Comparison of ENCODE assay signal across 1 cellular context in the genomic region with DNA sequence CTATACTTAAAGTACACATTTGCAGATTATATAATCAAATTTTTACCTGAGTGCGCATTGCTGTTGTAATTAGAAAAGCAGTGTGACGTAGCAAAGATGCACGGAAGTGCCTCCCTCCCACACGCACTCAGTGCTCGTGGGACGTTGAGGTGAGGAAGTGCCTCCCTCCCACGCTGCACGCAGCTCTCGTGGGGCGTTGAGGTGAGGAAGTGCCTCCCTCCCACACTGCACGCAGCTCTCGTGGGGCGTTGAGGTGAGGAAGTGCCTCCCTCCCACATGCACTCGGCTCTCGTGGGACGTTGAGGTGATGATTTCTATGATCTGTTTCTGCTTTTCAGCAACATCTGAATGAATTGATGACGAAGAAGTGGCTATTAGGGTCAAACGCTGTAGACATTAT.
TF ChIP-seq lines count a peak whose summit lies in the region.

No MANE protein-coding gene starts in this region.

TF ChIP-seq in WTC11, 78 proteins besides CTCF, POLR2A, EP300 and RAD21 (continued from another document):
- TF ChIP-seq, protein P1, sequence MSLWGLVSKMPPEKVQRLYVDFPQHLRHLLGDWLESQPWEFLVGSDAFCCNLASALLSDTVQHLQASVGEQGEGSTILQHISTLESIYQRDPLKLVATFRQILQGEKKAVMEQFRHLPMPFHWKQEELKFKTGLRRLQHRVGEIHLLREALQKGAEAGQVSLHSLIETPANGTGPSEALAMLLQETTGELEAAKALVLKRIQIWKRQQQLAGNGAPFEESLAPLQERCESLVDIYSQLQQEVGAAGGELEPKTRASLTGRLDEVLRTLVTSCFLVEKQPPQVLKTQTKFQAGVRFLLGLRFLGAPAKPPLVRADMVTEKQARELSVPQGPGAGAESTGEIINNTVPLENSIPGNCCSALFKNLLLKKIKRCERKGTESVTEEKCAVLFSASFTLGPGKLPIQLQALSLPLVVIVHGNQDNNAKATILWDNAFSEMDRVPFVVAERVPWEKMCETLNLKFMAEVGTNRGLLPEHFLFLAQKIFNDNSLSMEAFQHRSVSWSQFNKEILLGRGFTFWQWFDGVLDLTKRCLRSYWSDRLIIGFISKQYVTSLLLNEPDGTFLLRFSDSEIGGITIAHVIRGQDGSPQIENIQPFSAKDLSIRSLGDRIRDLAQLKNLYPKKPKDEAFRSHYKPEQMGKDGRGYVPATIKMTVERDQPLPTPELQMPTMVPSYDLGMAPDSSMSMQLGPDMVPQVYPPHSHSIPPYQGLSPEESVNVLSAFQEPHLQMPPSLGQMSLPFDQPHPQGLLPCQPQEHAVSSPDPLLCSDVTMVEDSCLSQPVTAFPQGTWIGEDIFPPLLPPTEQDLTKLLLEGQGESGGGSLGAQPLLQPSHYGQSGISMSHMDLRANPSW (CRISPR knock-in tag; conservative IDR thresholded peaks at IDR 0.05; ENCODE audit: low read depth) = no peak
- TF ChIP-seq, protein P2, sequence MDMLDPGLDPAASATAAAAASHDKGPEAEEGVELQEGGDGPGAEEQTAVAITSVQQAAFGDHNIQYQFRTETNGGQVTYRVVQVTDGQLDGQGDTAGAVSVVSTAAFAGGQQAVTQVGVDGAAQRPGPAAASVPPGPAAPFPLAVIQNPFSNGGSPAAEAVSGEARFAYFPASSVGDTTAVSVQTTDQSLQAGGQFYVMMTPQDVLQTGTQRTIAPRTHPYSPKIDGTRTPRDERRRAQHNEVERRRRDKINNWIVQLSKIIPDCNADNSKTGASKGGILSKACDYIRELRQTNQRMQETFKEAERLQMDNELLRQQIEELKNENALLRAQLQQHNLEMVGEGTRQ (CRISPR knock-in tag; IDR thresholded peaks at IDR 0.05) = no peak
